ENCODE assay signal across 32 cellular contexts in the genomic region with DNA sequence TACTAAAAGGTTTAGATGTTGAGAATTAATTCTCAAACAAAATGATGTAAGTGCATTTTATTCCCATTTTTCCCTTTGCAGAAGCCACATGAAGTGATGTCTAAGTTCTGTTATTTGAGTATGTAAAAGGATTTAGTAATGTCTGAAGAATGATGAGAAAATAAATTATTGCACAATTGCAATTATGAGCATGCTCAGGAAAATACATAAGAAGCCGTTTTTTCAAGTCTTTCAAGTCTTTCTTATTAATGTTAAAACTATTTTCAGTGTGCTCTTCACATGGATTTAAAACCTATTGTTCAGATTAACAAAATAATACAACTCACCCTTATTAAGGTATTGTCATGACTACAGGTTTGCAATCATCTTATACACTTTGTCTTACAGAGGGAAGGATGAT.
A peak's percentile ranks its signal among the peaks of the same experiment; 100 is the strongest.
DNase-seq lines count a peak whose midpoint lies in the region; ATAC-seq, FAIRE-seq and TF ChIP-seq lines count a peak whose summit lies in the region.
"Had no signal": no experiment of that assay in that cellular context is flagged by ENCODE, and none has a peak within 500 bp of the region (broad histone marks: within the 10 kb centered on the region; RNA-seq: fewer than 3 reads in every experiment).

No MANE protein-coding gene starts in this region.

- H3K9me3 ChIP-seq in breast epithelium (no peaks in the 10 kb centered on the region), K562 (replicated peaks; ENCODE audit: control insufficient read depth, insufficient read depth, low read depth, low read length) (no peaks in the 10 kb centered on the region)
- H3K9me3 ChIP-seq: gastrocnemius medialis, psoas muscle, suprapubic skin, upper lobe of left lung had no signal

- H3K4me1 Mint-ChIP-seq in MCF 10A (ENCODE audit: insufficient read depth, unreplicated experiment): no peaks in the 10 kb centered on the region
- H3K4me1 Mint-ChIP-seq: activated CD8-positive, alpha-beta memory T cell treated with anti-CD3 and anti-CD28 coated beads, Interleukin-2, amount 10 ng/mL, durations not matched to agents 7 days and 5 days; activated naive CD8-positive, alpha-beta T cell treated with anti-CD3 and anti-CD28 coated beads, Interleukin-2, amount 50 U/mL, for 24 hours; CD4-positive, alpha-beta memory T cell; natural killer cell; stimulated activated effector memory CD8-positive, alpha-beta T cell treated with anti-CD3 and anti-CD28 coated beads, Interleukin-12 subunit alpha, Interleukin-12 subunit beta, amount 100 ng/mL, for 72 hours had no signal

- CTCF ChIA-PET in MCF 10A (lab: Yijun Ruan, JAX): no interaction called here
- CTCF ChIA-PET in K562 (lab: Yijun Ruan, JAX; ENCODE audit: low intra/inter-chr PET ratio): no interaction called here

- no peak overlapping the region for H2AFZ ChIP-seq in K562 (ENCODE audit: low read depth, low read length)

- WGBS in K562 (ENCODE audit: insufficient coverage, low coverage, missing lambda C conversion rate): 86% methylated on average over 1 of the region's 1 CpG

- H3K4me3 ChIP-seq in breast epithelium: no peak overlapping the region
- H3K4me3 ChIP-seq in K562: no peak overlapping the region
- H3K4me3 ChIP-seq in fibroblast of the aortic adventitia (ENCODE audit: low read depth, low read length): no peak overlapping the region
- H3K4me3 ChIP-seq: gastrocnemius medialis, lung, psoas muscle, suprapubic skin, upper lobe of left lung had no signal

- no peaks in the 10 kb centered on the region for H3K27me3 Mint-ChIP-seq in MCF 10A (ENCODE audit: insufficient read depth, unreplicated experiment)
- H3K27me3 Mint-ChIP-seq: activated CD8-positive, alpha-beta memory T cell treated with anti-CD3 and anti-CD28 coated beads, Interleukin-2, amount 10 ng/mL, durations not matched to agents 7 days and 5 days; activated naive CD8-positive, alpha-beta T cell treated with anti-CD3 and anti-CD28 coated beads, Interleukin-2, amount 50 U/mL, for 24 hours; CD4-positive, alpha-beta memory T cell had no signal

- H3K9me3 Mint-ChIP-seq in MCF 10A (ENCODE audit: unreplicated experiment): no peaks in the 10 kb centered on the region
- H3K9me3 Mint-ChIP-seq: activated naive CD8-positive, alpha-beta T cell treated with anti-CD3 and anti-CD28 coated beads, Interleukin-2, amount 50 U/mL, for 24 hours; natural killer cell had no signal

- no peak for ATAC-seq in K562
- ATAC-seq: activated CD8-positive, alpha-beta memory T cell treated with anti-CD3 and anti-CD28 coated beads, Interleukin-2, amount 10 ng/mL, durations not matched to agents 7 days and 5 days; activated naive CD8-positive, alpha-beta T cell treated with anti-CD3 and anti-CD28 coated beads, Interleukin-2, amount 50 U/mL, for 24 hours; activated T-cell treated with anti-CD3 and anti-CD28 coated beads, Interleukin-2, amount 50 U/mL, for 72 hours; gastrocnemius medialis; HepG2; natural killer cell; Panc1; psoas muscle; sciatic nerve; stimulated activated effector memory CD8-positive, alpha-beta T cell treated with anti-CD3 and anti-CD28 coated beads, Interleukin-12 subunit alpha, Interleukin-12 subunit beta, amount 100 ng/mL, for 72 hours had no signal

- TF ChIP-seq POLR2A in breast epithelium (IDR thresholded peaks at IDR 0.05): no peak
- no peak for TF ChIP-seq POLR2A in K562 (conservative IDR thresholded peaks at IDR 0.05)

- H3K9me1 ChIP-seq in K562 (ENCODE audit: control insufficient read depth, insufficient read depth, low read length): no peaks in the 10 kb centered on the region

- no peak overlapping the region for H3K4me3 Mint-ChIP-seq in MCF 10A (ENCODE audit: unreplicated experiment)
- H3K4me3 Mint-ChIP-seq: activated CD8-positive, alpha-beta memory T cell treated with anti-CD3 and anti-CD28 coated beads, Interleukin-2, amount 10 ng/mL, durations not matched to agents 7 days and 5 days; activated naive CD8-positive, alpha-beta T cell treated with anti-CD3 and anti-CD28 coated beads, Interleukin-2, amount 50 U/mL, for 24 hours; activated T-cell treated with anti-CD3 and anti-CD28 coated beads, Interleukin-2, amount 50 U/mL, for 72 hours; CD4-positive, alpha-beta memory T cell; natural killer cell; stimulated activated effector memory CD8-positive, alpha-beta T cell treated with anti-CD3 and anti-CD28 coated beads, Interleukin-12 subunit alpha, Interleukin-12 subunit beta, amount 100 ng/mL, for 72 hours had no signal

- no peaks in the 10 kb centered on the region for H4K20me1 ChIP-seq in K562 (replicated peaks; ENCODE audit: control insufficient read depth, insufficient read depth, low read length)

- H3K9ac ChIP-seq in K562 (ENCODE audit: insufficient read depth in 1 of 2, low read depth in 2 of 2, low read length in 2 of 2): no peak overlapping the region

- TF ChIP-seq CTCF in MCF 10A (IDR thresholded peaks at IDR 0.05; ENCODE audit: unreplicated experiment) (no peak), breast epithelium (IDR thresholded peaks at IDR 0.05) (no peak), K562 (IDR thresholded peaks at IDR 0.05 in 2 of 3, conservative IDR thresholded peaks at IDR 0.05 in 1 of 3; ENCODE audit: insufficient read depth in 2 of 3, low read depth in 1 of 3, low read length in 3 of 3) (no peak), fibroblast of the aortic adventitia (IDR thresholded peaks at IDR 0.05; ENCODE audit: insufficient read depth, low read length) (no peak)

- H3K79me2 ChIP-seq in K562 (ENCODE audit: control insufficient read depth, insufficient read depth, low read length): peaks cover under 1% of the 10 kb centered on the region; the same call in 1 of the 3 replicates

- TF ChIP-seq EP300 in K562 (IDR thresholded peaks at IDR 0.05; ENCODE audit: low read length): no peak

- no peaks in the 10 kb centered on the region for H3K4me1 ChIP-seq in breast epithelium
- no peaks in the 10 kb centered on the region for H3K4me1 ChIP-seq in K562 (replicated peaks in 1 of 2; ENCODE audit: control insufficient read depth in 2 of 2, insufficient read depth in 2 of 2, low read length in 2 of 2)
- H3K4me1 ChIP-seq: gastrocnemius medialis, psoas muscle, suprapubic skin, upper lobe of left lung had no signal

- H3K36me3 Mint-ChIP-seq in MCF 10A (ENCODE audit: insufficient read depth, unreplicated experiment): no peaks in the 10 kb centered on the region
- H3K36me3 Mint-ChIP-seq: activated CD8-positive, alpha-beta memory T cell treated with anti-CD3 and anti-CD28 coated beads, Interleukin-2, amount 10 ng/mL, durations not matched to agents 7 days and 5 days; CD4-positive, alpha-beta memory T cell; natural killer cell; stimulated activated effector memory CD8-positive, alpha-beta T cell treated with anti-CD3 and anti-CD28 coated beads, Interleukin-12 subunit alpha, Interleukin-12 subunit beta, amount 100 ng/mL, for 72 hours had no signal

- BruUV-seq in MCF 10A (replicated peaks; lab: Mats Ljungman, UMichigan) (no TSS peak), K562 (replicated peaks; lab: Mats Ljungman, UMichigan) (no TSS peak)

- no peak for FAIRE-seq in K562 (lab: Jason Lieb, UNC)
- FAIRE-seq: H1, HepG2 had no signal

- no peak overlapping the region for H3K4me2 ChIP-seq in K562 (ENCODE audit: insufficient read depth, low read length)

- intact Hi-C loops in MCF 10A (cut with micrococcal nuclease) (no loop called here), breast epithelium (cut with DNase I; ENCODE audit: low total_unique reads) (loop anchor here (5.0 kb wide), 1 partner anchor 823 kb away; no protein-coding TSS in a partner anchor), K562 (cut with micrococcal nuclease) (no loop called here)

- POLR2A ChIA-PET in MCF 10A (lab: Yijun Ruan, JAX): no interaction called here
- POLR2A ChIA-PET in K562 (lab: Yijun Ruan, JAX): no interaction called here

- H3K27me3 ChIP-seq in breast epithelium (no peaks in the 10 kb centered on the region), K562 (ENCODE audit: control insufficient read depth in 2 of 2, insufficient read depth in 2 of 2, low read length in 2 of 2) (no peaks in the 10 kb centered on the region)
- H3K27me3 ChIP-seq: gastrocnemius medialis, suprapubic skin, upper lobe of left lung had no signal

- in situ Hi-C loops in K562 (cut with MboI): no loop called here

- TF ChIP-seq RAD21 in K562 (CRISPR knock-in tag; conservative IDR thresholded peaks at IDR 0.05 in 1 of 2, IDR thresholded peaks at IDR 0.05 in 1 of 2): no peak

- DNase-seq in MCF 10A (ENCODE audit: unreplicated experiment): peak; percentile 11
- DNase-seq in breast epithelium (ENCODE audit: low spot score in 2 of 2): no peak
- DNase-seq in K562 (ENCODE audit: extremely low read depth in 1 of 4, low spot score in 3 of 4): no peak
- peak; percentile 6 for DNase-seq in fibroblast of the aortic adventitia (ENCODE audit: low read depth)
- DNase-seq in activated CD4-positive, alpha-beta T cell treated with anti-CD3 and anti-CD28 coated beads for 1 hour: no peak
- no peak for DNase-seq in HUDEP-2 (lab: John Stamatoyannopoulos, UW; ENCODE audit: unreplicated experiment in 76 of 76)
- no peak for DNase-seq in hippocampal formation (lab: John Stamatoyannopoulos, UW)
- no peak for DNase-seq in activated T-cell treated with anti-CD3 and anti-CD28 coated beads, Interleukin-2, amount 50 U/mL, for 48 hours
- DNase-seq: activated CD4-positive, alpha-beta T cell treated with anti-CD3 and anti-CD28 coated beads, Interleukin-2, amount 50 U/mL, for 4 hours; activated CD8-positive, alpha-beta memory T cell treated with anti-CD3 and anti-CD28 coated beads, Interleukin-2, amount 10 ng/mL, durations not matched to agents 7 days and 5 days; activated naive CD8-positive, alpha-beta T cell treated with anti-CD3 and anti-CD28 coated beads, Interleukin-2, amount 50 U/mL, for 24 hours; activated T-cell treated with anti-CD3 and anti-CD28 coated beads, Interleukin-2, amount 50 U/mL, for 72 hours; CD4-positive, alpha-beta memory T cell; cerebellar nuclear complex; gastrocnemius medialis; Kasumi-1; natural killer cell; NCI-H1436 treated with DMSO at 0.1 percent for 48 hours; NCI-H748 treated with DMSO at 0.1 percent for 48 hours; occipital lobe; psoas muscle; SHP77 treated with DMSO at 0.1 percent for 48 hours; T-helper 2 cell; upper lobe of left lung had no signal

- no peak overlapping the region for H3K27ac Mint-ChIP-seq in MCF 10A (ENCODE audit: low read depth, unreplicated experiment)
- H3K27ac Mint-ChIP-seq: activated CD8-positive, alpha-beta memory T cell treated with anti-CD3 and anti-CD28 coated beads, Interleukin-2, amount 10 ng/mL, durations not matched to agents 7 days and 5 days; activated naive CD8-positive, alpha-beta T cell treated with anti-CD3 and anti-CD28 coated beads, Interleukin-2, amount 50 U/mL, for 24 hours; activated T-cell treated with anti-CD3 and anti-CD28 coated beads, Interleukin-2, amount 50 U/mL, for 72 hours; CD4-positive, alpha-beta memory T cell; natural killer cell; stimulated activated effector memory CD8-positive, alpha-beta T cell treated with anti-CD3 and anti-CD28 coated beads, Interleukin-12 subunit alpha, Interleukin-12 subunit beta, amount 100 ng/mL, for 72 hours had no signal

- no peaks in the 10 kb centered on the region for H3K36me3 ChIP-seq in breast epithelium
- peaks cover 22% of the 10 kb centered on the region; the same call in 2 of the 3 replicates for H3K36me3 ChIP-seq in K562 (ENCODE audit: control insufficient read depth, insufficient read depth, low read length)
- H3K36me3 ChIP-seq: gastrocnemius medialis, suprapubic skin, upper lobe of left lung had no signal

- H3K27ac ChIP-seq in breast epithelium (no peak overlapping the region), K562 (ENCODE audit: extremely low read depth, low read depth, low read length) (no peak overlapping the region)
- H3K27ac ChIP-seq: 22Rv1, gastrocnemius medialis, psoas muscle, suprapubic skin, upper lobe of left lung had no signal

Comparison
In these comparisons a context has a peak if more than half of its experiments do, and no peak if none do; other contexts are left out.
1. DNase-seq: peak in MCF 10A (single experiment) and fibroblast of the aortic adventitia (single experiment); none in breast epithelium (0 of 2), K562 (0 of 4), activated CD4-positive, alpha-beta T cell treated with anti-CD3 and anti-CD28 coated beads for 1 hour (single experiment), HUDEP-2 (0 of 76), hippocampal formation (0 of 2) and activated T-cell treated with anti-CD3 and anti-CD28 coated beads, Interleukin-2, amount 50 U/mL, for 48 hours (0 of 2).